In the genomic region with DNA sequence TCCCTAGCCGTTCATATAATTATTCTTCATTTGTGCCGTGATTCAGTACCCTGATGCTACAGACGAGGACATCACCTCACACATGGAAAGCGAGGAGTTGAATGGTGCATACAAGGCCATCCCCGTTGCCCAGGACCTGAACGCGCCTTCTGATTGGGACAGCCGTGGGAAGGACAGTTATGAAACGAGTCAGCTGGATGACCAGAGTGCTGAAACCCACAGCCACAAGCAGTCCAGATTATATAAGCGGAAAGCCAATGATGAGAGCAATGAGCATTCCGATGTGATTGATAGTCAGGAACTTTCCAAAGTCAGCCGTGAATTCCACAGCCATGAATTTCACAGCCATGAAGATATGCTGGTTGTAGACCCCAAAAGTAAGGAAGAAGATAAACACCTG, we compare ENCODE assay signal across 12 cellular contexts. TPM values are rescaled to one million over a fixed set of nuclear protein-coding genes. Genes with fewer than 3 reads are reported as not detected.
"Had no signal": no experiment of that assay in that cellular context is flagged by ENCODE, and none has a peak within 500 bp of the region (broad histone marks: within the 10 kb centered on the region; RNA-seq: fewer than 3 reads in every experiment).

No MANE protein-coding gene starts in this region.

- H3K27me3 ChIP-seq: vagina had no signal

- H3K4me1 ChIP-seq: stomach, vagina had no signal

- H3K27ac ChIP-seq: ovary, stomach, vagina had no signal

- H3K4me3 ChIP-seq: ovary, stomach, vagina had no signal

- H3K36me3 ChIP-seq: ovary, stomach, vagina had no signal

- H3K9me3 ChIP-seq: ovary, stomach, vagina had no signal

- ATAC-seq: activated T-helper 17 cell treated with anti-CD3 and anti-CD28 coated beads, Interleukin-2, amount 50 U/mL, for 72 hours; left lobe of liver; WTC11 had no signal

- DNase-seq: activated CD4-positive, alpha-beta T cell treated with anti-CD3 and anti-CD28 coated beads, Interleukin-2, amount 10 ng/mL, durations not matched to agents 7 days and 5 days; activated naive CD4-positive, alpha-beta T cell treated with anti-CD3 and anti-CD28 coated beads for 36 hours; activated T-cell treated with anti-CD3 and anti-CD28 coated beads for 4 hours; nephron progenitor cell; ovary; small intestine; stomach had no signal

RNA-seq across cellular contexts. Expression of gene SPP1, which starts 6.9 kb away (rescaled TPM):
- total RNA-seq: activated CD8-positive, alpha-beta memory T cell treated with anti-CD3 and anti-CD28 coated beads for 36 hours; activated naive CD4-positive, alpha-beta T cell treated with anti-CD3 and anti-CD28 coated beads for 36 hours had no signal
